Comparison of ENCODE assay signal across 15 cellular contexts in the genomic region with DNA sequence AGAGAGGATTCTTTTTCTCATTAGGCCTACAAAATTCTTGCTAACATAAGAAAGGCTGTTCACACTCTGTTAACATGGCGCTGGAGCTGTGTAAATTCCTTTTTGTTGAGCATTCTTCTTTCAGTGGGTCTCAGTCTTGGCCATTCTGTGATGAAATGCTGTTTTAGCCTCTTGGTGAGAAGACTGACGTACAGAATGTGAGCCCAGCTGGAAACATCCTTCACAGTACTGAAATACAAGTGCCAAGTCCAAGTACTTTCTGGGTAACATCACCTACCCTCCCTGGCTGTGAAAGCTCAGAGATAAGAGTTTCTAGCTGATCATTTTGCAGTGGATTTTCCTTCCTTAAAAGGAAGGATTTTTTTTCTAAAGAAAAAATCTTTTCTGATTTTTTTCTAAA.
DNase-seq lines count a peak whose midpoint lies in the region; TF ChIP-seq lines count a peak whose summit lies in the region.
"Had no signal": no experiment of that assay in that cellular context is flagged by ENCODE, and none has a peak within 500 bp of the region (broad histone marks: within the 10 kb centered on the region; RNA-seq: fewer than 3 reads in every experiment).

No MANE protein-coding gene starts in this region.

- no peak for DNase-seq in HFFc6
- DNase-seq in hepatocyte (ENCODE audit: low spot score): peak; percentile 20
- DNase-seq in SKM-1 (lab: John Stamatoyannopoulos, UW; ENCODE audit: unreplicated experiment): no peak
- no peak for DNase-seq in H7
- no peak for DNase-seq in NCI-H1092 treated with DMSO at 0.1 percent for 48 hours (lab: John Stamatoyannopoulos, UW)
- no peak for DNase-seq in SW 1271 (lab: John Stamatoyannopoulos, UW)
- DNase-seq: activated naive CD4-positive, alpha-beta T cell treated with anti-CD3 and anti-CD28 coated beads, Interleukin-2, amount 10 ng/mL, durations not matched to agents 7 days and 5 days; CD4-positive, alpha-beta T cell; esophagus squamous epithelium; natural killer cell; NCI-H2029 treated with DMSO at 0.1 percent for 48 hours; stomach had no signal

- H3K9ac ChIP-seq in skeletal muscle satellite cell (ENCODE audit: low read depth, low read length): peak overlapping the region; percentile 35

- H3K79me2 ChIP-seq in hepatocyte: peaks cover 24% of the 10 kb centered on the region

- no peaks in the 10 kb centered on the region for H3K9me2 ChIP-seq in hepatocyte (replicated peaks; ENCODE audit: insufficient read depth)

- 83% methylated on average over 2 of the region's 2 CpGs for WGBS in hepatocyte (ENCODE audit: low lambda C conversion rate, missing lambda C conversion rate)

- H3K9me3 ChIP-seq in hepatocyte (ENCODE audit: low read depth): no peaks in the 10 kb centered on the region
- H3K9me3 ChIP-seq in skeletal muscle satellite cell (replicated peaks; ENCODE audit: low read length): no peaks in the 10 kb centered on the region
- H3K9me3 ChIP-seq: esophagus squamous epithelium, SJSA1, stomach had no signal

- H3K4me2 ChIP-seq in hepatocyte (no peak overlapping the region), skeletal muscle satellite cell (ENCODE audit: low read length) (no peak overlapping the region)

- H3K36me3 ChIP-seq in hepatocyte (replicated peaks; ENCODE audit: insufficient read depth, low read depth): no peaks in the 10 kb centered on the region
- H3K36me3 ChIP-seq in skeletal muscle satellite cell (ENCODE audit: insufficient read depth, low read length): no peaks in the 10 kb centered on the region
- no peaks in the 10 kb centered on the region for H3K36me3 ChIP-seq in H7 (replicated peaks; ENCODE audit: control insufficient read depth, insufficient read depth, low read length)
- H3K36me3 ChIP-seq: esophagus squamous epithelium, SJSA1, stomach had no signal

- no peaks in the 10 kb centered on the region for H3K4me1 ChIP-seq in hepatocyte (ENCODE audit: insufficient read depth)
- H3K4me1 ChIP-seq in skeletal muscle satellite cell (ENCODE audit: control insufficient read depth, insufficient read depth, low read length): peaks cover 65% of the 10 kb centered on the region

- no peaks in the 10 kb centered on the region for H3K9me3 Mint-ChIP-seq in HFFc6
- no peaks in the 10 kb centered on the region for H3K9me3 Mint-ChIP-seq in brain
- H3K9me3 Mint-ChIP-seq: activated naive CD4-positive, alpha-beta T cell treated with anti-CD3 and anti-CD28 coated beads, Interleukin-2, amount 10 ng/mL, durations not matched to agents 7 days and 5 days; CD4-positive, alpha-beta T cell; natural killer cell had no signal

- H3K4me1 Mint-ChIP-seq in HFFc6 (ENCODE audit: low read depth): peaks cover 87% of the 10 kb centered on the region
- no peaks in the 10 kb centered on the region for H3K4me1 Mint-ChIP-seq in brain
- H3K4me1 Mint-ChIP-seq: natural killer cell had no signal

- H3K27me3 ChIP-seq in hepatocyte (no peaks in the 10 kb centered on the region), skeletal muscle satellite cell (ENCODE audit: control insufficient read depth, insufficient read depth, low read length) (no peaks in the 10 kb centered on the region), H7 (ENCODE audit: control insufficient read depth, insufficient read depth, low read length) (no peaks in the 10 kb centered on the region)
- H3K27me3 ChIP-seq: esophagus squamous epithelium, SJSA1, stomach had no signal

- H2AFZ ChIP-seq in hepatocyte: no peak overlapping the region

- TF ChIP-seq CTCF in HFFc6 (IDR thresholded peaks at IDR 0.05) (no peak), brain (conservative IDR thresholded peaks at IDR 0.05) (no peak), hepatocyte (IDR thresholded peaks at IDR 0.05; ENCODE audit: poor library complexity) (no peak)

- no peak overlapping the region for H3K4me3 ChIP-seq in hepatocyte
- H3K4me3 ChIP-seq in skeletal muscle satellite cell (ENCODE audit: low read length): no peak overlapping the region
- no peak overlapping the region for H3K4me3 ChIP-seq in H7 (ENCODE audit: insufficient read depth, low read depth, low read length)
- H3K4me3 ChIP-seq: SJSA1, stomach had no signal

- H3K27ac Mint-ChIP-seq in HFFc6: peak overlapping the region; percentile 47; the same call in 1 of the 2 replicates
- peak overlapping the region in 3 of 5 experiments; percentile 30 to 43 (median 39) for H3K27ac Mint-ChIP-seq in brain
- H3K27ac Mint-ChIP-seq: activated naive CD4-positive, alpha-beta T cell treated with anti-CD3 and anti-CD28 coated beads, Interleukin-2, amount 10 ng/mL, durations not matched to agents 7 days and 5 days; CD4-positive, alpha-beta T cell; natural killer cell had no signal

- H3K4me3 Mint-ChIP-seq in HFFc6: no peak overlapping the region
- H3K4me3 Mint-ChIP-seq in brain: no peak overlapping the region
- H3K4me3 Mint-ChIP-seq: activated naive CD4-positive, alpha-beta T cell treated with anti-CD3 and anti-CD28 coated beads, Interleukin-2, amount 10 ng/mL, durations not matched to agents 7 days and 5 days; CD4-positive, alpha-beta T cell; natural killer cell had no signal

- no peaks in the 10 kb centered on the region; the same call in 1 of the 2 replicates for H3K27me3 Mint-ChIP-seq in HFFc6 (ENCODE audit: insufficient read depth)
- H3K27me3 Mint-ChIP-seq in brain: no peaks in the 10 kb centered on the region
- H3K27me3 Mint-ChIP-seq: CD4-positive, alpha-beta T cell had no signal

- peak overlapping the region; percentile 60 for H3K27ac ChIP-seq in hepatocyte
- H3K27ac ChIP-seq: esophagus squamous epithelium, SJSA1, stomach had no signal

- H3K36me3 Mint-ChIP-seq in HFFc6 (ENCODE audit: low read depth) (no peaks in the 10 kb centered on the region), brain (no peaks in the 10 kb centered on the region)
- H3K36me3 Mint-ChIP-seq: activated naive CD4-positive, alpha-beta T cell treated with anti-CD3 and anti-CD28 coated beads, Interleukin-2, amount 10 ng/mL, durations not matched to agents 7 days and 5 days; natural killer cell had no signal

- H4K20me1 ChIP-seq in hepatocyte (ENCODE audit: insufficient read depth, poor library complexity, severe bottlenecking): no peaks in the 10 kb centered on the region
